Comparison of ENCODE assay signal across 9 cellular contexts in genomic region chr1:152110860-152111514, GRCh38. TPM values are rescaled to one million over a fixed set of nuclear protein-coding genes. Genes with fewer than 3 reads are reported as not detected.
DNase-seq lines count a peak whose midpoint lies in the region; ATAC-seq and TF ChIP-seq lines count a peak whose summit lies in the region.
"Had no signal": no experiment of that assay in that cellular context is flagged by ENCODE, and none has a peak within 500 bp of the region (broad histone marks: within the 10 kb centered on the region; RNA-seq: fewer than 3 reads in every experiment).

No MANE protein-coding gene starts in this region.

- POLR2A ChIA-PET in Caco-2 (lab: Charles Lee) = interaction anchor here (0.7 kb wide), 1 partner anchor 63 kb away, joined by 4 read pairs; no protein-coding TSS in a partner anchor

- peaks cover 10% of the 10 kb centered on the region for H3K4me1 Mint-ChIP-seq in Caco-2 (ENCODE audit: low read depth, unreplicated experiment)
- H3K4me1 Mint-ChIP-seq in natural killer cell treated with Interleukin-12 subunit alpha and Interleukin-12 subunit beta and Interleukin-15 and Interleukin-18, amount 100 ng/mL, for 72 hours (ENCODE audit: low read depth in 2 of 2) = peaks cover 6 to 7% of the 10 kb centered on the region in 2 donors
- H3K4me1 Mint-ChIP-seq: neural crest cell had no signal

- CTCF ChIA-PET in Caco-2 (lab: Charles Lee) = interaction anchor here (0.6 to 1.3 kb wide), 5 partner anchors 12 to 371 kb away, joined by 3 to 8 read pairs (median 4); partner anchors contain the start of gene S100A11

- no peak for TF ChIP-seq CTCF in Caco-2 (IDR thresholded peaks at IDR 0.05; ENCODE audit: insufficient read depth in 1 of 2, low read depth in 1 of 2, low read length in 1 of 2, severe bottlenecking in 1 of 2, unreplicated experiment in 1 of 2)

- no TSS peak for BruUV-seq in Caco-2 (replicated peaks; lab: Mats Ljungman, UMichigan)

- H3K4me3 ChIP-seq in Caco-2 (ENCODE audit: low read depth, low read length) = peak overlapping the region; percentile 42

- no peak overlapping the region for H3K27ac Mint-ChIP-seq in Caco-2 (ENCODE audit: unreplicated experiment)
- H3K27ac Mint-ChIP-seq in natural killer cell treated with Interleukin-12 subunit alpha and Interleukin-12 subunit beta and Interleukin-15 and Interleukin-18, amount 100 ng/mL, for 72 hours = no peak overlapping the region

- H3K27me3 ChIP-seq in Caco-2 (replicated peaks; ENCODE audit: control insufficient read depth, insufficient read depth, low read length) = peaks cover 11% of the 10 kb centered on the region

- H3K36me3 ChIP-seq in Caco-2 (ENCODE audit: control insufficient read depth, insufficient read depth, low read length) = no peaks in the 10 kb centered on the region

- no peaks in the 10 kb centered on the region for H3K9me3 ChIP-seq in Caco-2

- peak; percentile 43 for ATAC-seq in esophagus mucosa
- ATAC-seq in natural killer cell treated with Interleukin-12 subunit alpha and Interleukin-12 subunit beta and Interleukin-15 and Interleukin-18, amount 100 ng/mL, for 72 hours = peak; percentile 52
- no peak for ATAC-seq in HG02642 (IDR thresholded peaks at IDR 0.05; ENCODE audit: poor library complexity, unreplicated experiment)

- H3K4me1 ChIP-seq in Caco-2 = no peaks in the 10 kb centered on the region

- DNase-seq in Caco-2 (peak; percentile 46 to 50), HT-29 (ENCODE audit: low spot score) (peak; percentile 38), T-helper 9 cell (peak; percentile 4), middle frontal gyrus (ENCODE audit: extremely low spot score, low spot score) (no peak), activated gamma-delta T cell treated with Interleukin-2 at 50 U/mL for 16 hours (no peak)
- no peak for DNase-seq in natural killer cell treated with Interleukin-12 subunit alpha and Interleukin-12 subunit beta and Interleukin-15 and Interleukin-18, amount 100 ng/mL, for 72 hours (ENCODE audit: low spot score)

- intact Hi-C loops in Caco-2 (cut with micrococcal nuclease; ENCODE audit: unreplicated experiment) = no loop called here

- H3K27me3 Mint-ChIP-seq in Caco-2 (ENCODE audit: insufficient read depth, unreplicated experiment) = peaks cover 11% of the 10 kb centered on the region
- H3K27me3 Mint-ChIP-seq in natural killer cell treated with Interleukin-12 subunit alpha and Interleukin-12 subunit beta and Interleukin-15 and Interleukin-18, amount 100 ng/mL, for 72 hours = peaks cover 9 to 15% of the 10 kb centered on the region in 2 donors

- H3K9me3 Mint-ChIP-seq in Caco-2 (ENCODE audit: unreplicated experiment) = no peaks in the 10 kb centered on the region
- no peaks in the 10 kb centered on the region for H3K9me3 Mint-ChIP-seq in natural killer cell treated with Interleukin-12 subunit alpha and Interleukin-12 subunit beta and Interleukin-15 and Interleukin-18, amount 100 ng/mL, for 72 hours
- H3K9me3 Mint-ChIP-seq: neural crest cell had no signal

- H3K4me3 Mint-ChIP-seq in Caco-2 (ENCODE audit: unreplicated experiment) = no peak overlapping the region
- H3K4me3 Mint-ChIP-seq in natural killer cell treated with Interleukin-12 subunit alpha and Interleukin-12 subunit beta and Interleukin-15 and Interleukin-18, amount 100 ng/mL, for 72 hours = no peak overlapping the region
- H3K4me3 Mint-ChIP-seq: neural crest cell had no signal

- peaks cover 10% of the 10 kb centered on the region for H3K36me3 Mint-ChIP-seq in Caco-2 (ENCODE audit: insufficient read depth, unreplicated experiment)
- H3K36me3 Mint-ChIP-seq in natural killer cell treated with Interleukin-12 subunit alpha and Interleukin-12 subunit beta and Interleukin-15 and Interleukin-18, amount 100 ng/mL, for 72 hours = peaks cover 9% of the 10 kb centered on the region

RNA-seq across cellular contexts. Expression of gene TCHH, which starts 4.3 kb away (rescaled TPM):
- total RNA-seq in Caco-2 (2022) = 0.39 and 0.54 TPM in 2 replicates
- 0.03 TPM in 1 of 2 replicates, not detected in the other for total RNA-seq in HT-29 (2014; rRNA removed; shearing (Covaris generic))
- total RNA-seq in esophagus mucosa = 0.08 TPM
- total RNA-seq in natural killer cell treated with Interleukin-12 subunit alpha and Interleukin-12 subunit beta and Interleukin-15 and Interleukin-18, amount 100 ng/mL, for 72 hours = under 1 TPM in 1 of 2 donors, not detected in 1; 0.08 TPM
- total RNA-seq: neural crest cell had no signal

RNA-seq across cellular contexts. Expression of gene TCHHL1, which starts 22.1 kb away (rescaled TPM):
- total RNA-seq in Caco-2 (2022) = not detected in 2 replicates
- not detected in 2 replicates for total RNA-seq in HT-29 (2014; rRNA removed; shearing (Covaris generic))
- not detected for total RNA-seq in esophagus mucosa
- total RNA-seq in natural killer cell treated with Interleukin-12 subunit alpha and Interleukin-12 subunit beta and Interleukin-15 and Interleukin-18, amount 100 ng/mL, for 72 hours = not detected
- total RNA-seq: neural crest cell had no signal

RNA-seq across cellular contexts. Expression of gene RPTN, which starts 48.0 kb away (rescaled TPM):
- total RNA-seq in Caco-2 (2022) = not detected in 2 replicates
- total RNA-seq in HT-29 (2014; rRNA removed; shearing (Covaris generic)) = not detected in 2 replicates
- 0.08 TPM for total RNA-seq in esophagus mucosa
- total RNA-seq in natural killer cell treated with Interleukin-12 subunit alpha and Interleukin-12 subunit beta and Interleukin-15 and Interleukin-18, amount 100 ng/mL, for 72 hours = not detected
- total RNA-seq: neural crest cell had no signal

Comparison
In these comparisons a context has a peak if more than half of its experiments do, and no peak if none do; other contexts are left out.
1. DNase-seq: peak in Caco-2 (2 of 2), HT-29 (single experiment) and T-helper 9 cell (single experiment); none in natural killer cell treated with Interleukin-12 subunit alpha and Interleukin-12 subunit beta and Interleukin-15 and Interleukin-18, amount 100 ng/mL, for 72 hours (single experiment), middle frontal gyrus (single experiment) and activated gamma-delta T cell treated with Interleukin-2 at 50 U/mL for 16 hours (single experiment).